1 cellular context compared by ENCODE assay signal in the genomic region with DNA sequence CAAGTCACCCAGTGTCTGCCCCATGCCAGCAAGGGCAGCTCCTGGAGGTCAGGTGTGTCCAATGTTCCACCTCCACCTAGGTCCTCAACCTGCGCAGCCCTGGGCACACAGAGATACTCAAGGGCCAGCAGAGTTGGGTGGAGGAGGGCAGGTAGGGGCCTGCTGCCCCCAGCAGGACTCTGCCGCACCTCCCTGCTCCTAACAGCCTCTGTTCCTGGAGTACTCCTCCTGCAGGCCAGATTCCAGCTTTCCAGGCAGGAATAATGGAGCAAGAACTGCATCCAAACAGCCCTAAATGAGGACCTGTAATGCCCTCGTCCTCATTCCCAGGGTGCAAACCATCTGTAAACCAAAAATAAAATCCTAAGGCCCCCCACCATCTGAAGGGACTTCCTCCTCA.
TF ChIP-seq lines count a peak whose summit lies in the region.

No MANE protein-coding gene starts in this region.

TF ChIP-seq in liver, 16 proteins besides CTCF, POLR2A, EP300 and RAD21 (continued from another document):
- no peak for TF ChIP-seq REST (IDR thresholded peaks at IDR 0.05)
- TF ChIP-seq NR2F2 (IDR thresholded peaks at IDR 0.05) = no peak
- TF ChIP-seq HNF4G (IDR thresholded peaks at IDR 0.05) = no peak
- TF ChIP-seq RXRA (IDR thresholded peaks at IDR 0.05) = no peak
- TF ChIP-seq YY1 (IDR thresholded peaks at IDR 0.05) = no peak
- no peak for TF ChIP-seq FOXA2 (IDR thresholded peaks at IDR 0.05)
- TF ChIP-seq ATF3 (IDR thresholded peaks at IDR 0.05) = no peak
- TF ChIP-seq SP1 (IDR thresholded peaks at IDR 0.05) = no peak
- TF ChIP-seq, protein P1, sequence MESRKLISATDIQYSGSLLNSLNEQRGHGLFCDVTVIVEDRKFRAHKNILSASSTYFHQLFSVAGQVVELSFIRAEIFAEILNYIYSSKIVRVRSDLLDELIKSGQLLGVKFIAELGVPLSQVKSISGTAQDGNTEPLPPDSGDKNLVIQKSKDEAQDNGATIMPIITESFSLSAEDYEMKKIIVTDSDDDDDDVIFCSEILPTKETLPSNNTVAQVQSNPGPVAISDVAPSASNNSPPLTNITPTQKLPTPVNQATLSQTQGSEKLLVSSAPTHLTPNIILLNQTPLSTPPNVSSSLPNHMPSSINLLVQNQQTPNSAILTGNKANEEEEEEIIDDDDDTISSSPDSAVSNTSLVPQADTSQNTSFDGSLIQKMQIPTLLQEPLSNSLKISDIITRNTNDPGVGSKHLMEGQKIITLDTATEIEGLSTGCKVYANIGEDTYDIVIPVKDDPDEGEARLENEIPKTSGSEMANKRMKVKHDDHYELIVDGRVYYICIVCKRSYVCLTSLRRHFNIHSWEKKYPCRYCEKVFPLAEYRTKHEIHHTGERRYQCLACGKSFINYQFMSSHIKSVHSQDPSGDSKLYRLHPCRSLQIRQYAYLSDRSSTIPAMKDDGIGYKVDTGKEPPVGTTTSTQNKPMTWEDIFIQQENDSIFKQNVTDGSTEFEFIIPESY (IDR thresholded peaks at IDR 0.05) = no peak
